In the genomic region with DNA sequence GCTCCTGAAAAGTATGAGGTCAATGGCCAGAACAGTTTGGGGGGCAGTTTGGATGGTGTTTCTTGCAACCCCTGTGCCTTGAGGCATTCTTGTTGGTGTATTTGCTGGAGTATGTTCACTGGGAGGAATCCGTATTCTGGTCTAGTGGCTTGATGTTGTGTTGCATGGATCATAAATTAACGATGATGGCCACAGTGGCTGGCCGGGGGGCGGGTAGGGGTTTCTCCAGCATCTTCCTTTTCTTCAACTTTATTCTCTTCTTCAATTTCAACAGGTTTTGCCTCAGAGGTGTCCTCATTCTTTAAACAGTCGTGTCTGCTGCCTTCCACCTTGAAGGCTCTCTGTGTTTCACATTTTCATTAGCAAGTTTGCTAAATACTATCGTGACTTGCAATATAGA, we compare ENCODE assay signal across 21 cellular contexts. TPM values are rescaled to one million over a fixed set of nuclear protein-coding genes. Genes with fewer than 3 reads are reported as not detected.
"Had no signal": no experiment of that assay in that cellular context is flagged by ENCODE, and none has a peak within 500 bp of the region (broad histone marks: within the 10 kb centered on the region; RNA-seq: fewer than 3 reads in every experiment).

No MANE protein-coding gene starts in this region.

- DNase-seq: KBM-7, MV-4-11, NCI-H1048, NCI-H1105, NCI-H1417, NCI-H1436 treated with DMSO at 0.1 percent for 48 hours, NCI-H1694, NCI-H187 treated with DMSO at 0.1 percent for 48 hours, NCI-H2081, NCI-H2107, NCI-H226, NCI-H446, NCI-H510A, NCI-H524 treated with DMSO at 0.1 percent for 48 hours, NCI-H69, NCI-H774, RPMI8226, SHP77, SK-N-SH had no signal

- H3K4me2 ChIP-seq: SK-N-SH had no signal

- H3K9ac ChIP-seq: SK-N-SH had no signal

- FAIRE-seq: RCC 7860 had no signal

RNA-seq across cellular contexts. Expression of a gene that starts 43.0 kb away (rescaled TPM):
- total RNA-seq: MCF 10A had no signal
